In genomic region chr9:135992486-135993408, GRCh38 we compare ENCODE assay signal across 8 cellular contexts. TPM values are rescaled to one million over a fixed set of nuclear protein-coding genes. Genes with fewer than 3 reads are reported as not detected.
DNase-seq lines count a peak whose midpoint lies in the region; ATAC-seq and TF ChIP-seq lines count a peak whose summit lies in the region.

No MANE protein-coding gene starts in this region.

- peaks cover 2% of the 10 kb centered on the region for H3K27me3 ChIP-seq in left ventricle myocardium inferior (ENCODE audit: low read depth)

- H3K4me1 Mint-ChIP-seq in CD14-positive monocyte: peaks cover 54% of the 10 kb centered on the region

- H3K4me3 ChIP-seq in left ventricle myocardium inferior: peak overlapping the region; percentile 55

- intact Hi-C loops in CD14-positive monocyte (cut with micrococcal nuclease) (loop anchor here in 1 of 2 donors (5.0 kb wide), 1 partner anchor 45 kb away; no protein-coding TSS in a partner anchor), left ventricle myocardium inferior (cut with micrococcal nuclease) (no loop called here)

- H3K27ac ChIP-seq in left ventricle myocardium inferior (replicated peaks): peak overlapping the region; percentile 96

- peaks cover 0 to 12% (median 2%) of the 10 kb centered on the region in 3 donors for H3K27me3 Mint-ChIP-seq in CD14-positive monocyte (ENCODE audit: low read depth in 3 of 3)

- H3K4me1 ChIP-seq in left ventricle myocardium inferior: peaks cover 55% of the 10 kb centered on the region

- peak overlapping the region; percentile 65 to 89 (median 82) for H3K27ac Mint-ChIP-seq in CD14-positive monocyte

- TF ChIP-seq CTCF in CD14-positive monocyte (IDR thresholded peaks at IDR 0.05) (no peak), left ventricle myocardium inferior (IDR thresholded peaks at IDR 0.05; ENCODE audit: borderline replicate concordance) (no peak)

- no peaks in the 10 kb centered on the region for H3K9me3 Mint-ChIP-seq in CD14-positive monocyte

- DNase-seq in CD14-positive monocyte (ENCODE audit: low spot score) (peak; percentile 79), HT-29 (ENCODE audit: low spot score) (peak; percentile 53), RPMI8226 (peak; percentile 85), amniotic epithelial cell (ENCODE audit: low read depth) (peak; percentile 92), left ventricle myocardium inferior (peak; percentile 87), pons (ENCODE audit: low spot score) (peak; percentile 8)

- no peaks in the 10 kb centered on the region for H3K36me3 Mint-ChIP-seq in CD14-positive monocyte

- H3K9me3 ChIP-seq in left ventricle myocardium inferior (replicated peaks): no peaks in the 10 kb centered on the region

- ATAC-seq in HG03280 (IDR thresholded peaks at IDR 0.05; ENCODE audit: unreplicated experiment): no peak
- ATAC-seq in GM18870 (IDR thresholded peaks at IDR 0.05; ENCODE audit: unreplicated experiment): no peak

- H3K36me3 ChIP-seq in left ventricle myocardium inferior: no peaks in the 10 kb centered on the region

- peak overlapping the region; percentile 60 to 78 for H3K4me3 Mint-ChIP-seq in CD14-positive monocyte

RNA-seq across cellular contexts. Expression of gene UBAC1, which starts 31.6 kb away (rescaled TPM):
- 10 to 100 TPM; 35.8 to 52.5 TPM for polyA plus RNA-seq in CD14-positive monocyte
- total RNA-seq in HT-29 (2014; rRNA removed; shearing (Covaris generic)): 53.0 and 60.4 TPM in 2 replicates
- total RNA-seq in left ventricle myocardium inferior: 108 TPM

Comparison
In these comparisons a context has a peak if more than half of its experiments do, and no peak if none do; other contexts are left out.
1. DNase-seq: peak in every context shown above with its lines; median percentile 92 in amniotic epithelial cell; 87 in left ventricle myocardium inferior; 85 in RPMI8226; 79 in CD14-positive monocyte; 53 in HT-29; 8 in pons.